30 cellular contexts compared by ENCODE assay signal in genomic region chr1:152053375-152053774, GRCh38. TPM values are rescaled to one million over a fixed set of nuclear protein-coding genes. Genes with fewer than 3 reads are reported as not detected.
DNase-seq lines count a peak whose midpoint lies in the region; ATAC-seq and TF ChIP-seq lines count a peak whose summit lies in the region.
"Had no signal": no experiment of that assay in that cellular context is flagged by ENCODE, and none has a peak within 500 bp of the region (broad histone marks: within the 10 kb centered on the region; RNA-seq: fewer than 3 reads in every experiment).

No MANE protein-coding gene starts in this region.

- peaks cover 9% of the 10 kb centered on the region for H3K4me1 Mint-ChIP-seq in GM23338

- TF ChIP-seq CTCF in GM23338 (conservative IDR thresholded peaks at IDR 0.05; ENCODE audit: low read depth in 2 of 2): no peak

- no peaks in the 10 kb centered on the region for H3K36me3 ChIP-seq in GM23338 (ENCODE audit: insufficient read depth)
- no peaks in the 10 kb centered on the region for H3K36me3 ChIP-seq in H7 (replicated peaks; ENCODE audit: control insufficient read depth, insufficient read depth, low read length)
- H3K36me3 ChIP-seq: BLaER1 treated with 17β-estradiol and CSF1 and Interleukin-3, amounts not matched to agents 10 nM and 100 nM; lower lobe of right lung; tibial artery had no signal

- peaks cover 6% of the 10 kb centered on the region for H3K4me1 ChIP-seq in GM23338 (ENCODE audit: insufficient read depth)

- peak; percentile 98 for DNase-seq in DMS 273 (lab: John Stamatoyannopoulos, UW; ENCODE audit: unreplicated experiment)
- DNase-seq in GM23338 (ENCODE audit: low spot score): peak; percentile 7
- peak; percentile 97 for DNase-seq in NCI-H82 (lab: John Stamatoyannopoulos, UW)
- peak; percentile 20 for DNase-seq in cerebellum (ENCODE audit: low spot score)
- DNase-seq in H7: no peak
- DNase-seq in NCI-H128 (lab: John Stamatoyannopoulos, UW; ENCODE audit: unreplicated experiment): no peak
- no peak for DNase-seq in central memory CD4-positive, alpha-beta T cell
- DNase-seq: activated CD4-positive, alpha-beta T cell treated with anti-CD3 and anti-CD28 coated beads, Interleukin-2, amount 50 U/mL, for 4 hours; activated CD8-positive, alpha-beta memory T cell treated with anti-CD3 and anti-CD28 coated beads, Interleukin-2, amount 50 U/mL, for 48 hours; cerebellar nuclear complex; KBM-7; kidney; lower lobe of right lung; MM.1S; NCI-H345; RPMI8226; stimulated activated CD4-positive, alpha-beta T cell treated with anti-CD3 and anti-CD28 coated beads, Interleukin-15, amount 100 ng/mL, for 24 hours; T-helper 9 cell; tibial artery had no signal

- H2AFZ ChIP-seq in GM23338: 0 out of 2 replicates have a peak overlapping the region, but pooled peaks have one; percentile 33

- no peak overlapping the region for H3K27ac ChIP-seq in GM23338 (ENCODE audit: low read depth)
- H3K27ac ChIP-seq: BLaER1 treated with 17β-estradiol and CSF1 and Interleukin-3, amounts not matched to agents 10 nM and 100 nM; lower lobe of right lung; tibial artery had no signal

- no peaks in the 10 kb centered on the region for H4K20me1 ChIP-seq in GM23338 (replicated peaks; ENCODE audit: insufficient read depth)
- H4K20me1 ChIP-seq: BLaER1 treated with 17β-estradiol and CSF1 and Interleukin-3, amounts not matched to agents 10 nM and 100 nM had no signal

- H3K27me3 ChIP-seq in GM23338 (ENCODE audit: insufficient read depth): peaks cover 5% of the 10 kb centered on the region; the same call in 1 of the 2 replicates
- peaks cover 2% of the 10 kb centered on the region; the same call in 1 of the 2 replicates for H3K27me3 ChIP-seq in H7 (ENCODE audit: control insufficient read depth, insufficient read depth, low read length)
- H3K27me3 ChIP-seq: BLaER1 treated with 17β-estradiol and CSF1 and Interleukin-3, amounts not matched to agents 10 nM and 100 nM had no signal

- ATAC-seq in GM23338: peak; percentile 18; the same call in 2 of the 3 replicates
- ATAC-seq in GM18867 (IDR thresholded peaks at IDR 0.05; ENCODE audit: unreplicated experiment): no peak
- ATAC-seq: lower lobe of right lung had no signal

- H3K4me3 Mint-ChIP-seq in GM23338: no peak overlapping the region
- H3K4me3 Mint-ChIP-seq: activated naive CD8-positive, alpha-beta T cell; neural crest cell; stimulated activated naive CD8-positive, alpha-beta T cell treated with anti-CD3 and anti-CD28 coated beads, Interleukin-15, Interleukin-2, amounts not matched to agents 100 ng/mL and 50 ng/mL, for 24 hours; WTC11 had no signal

- no peaks in the 10 kb centered on the region for H3K9me3 Mint-ChIP-seq in GM23338
- H3K9me3 Mint-ChIP-seq: activated T-helper 2 cell treated with anti-CD3 and anti-CD28 coated beads, Interferon-gamma antibody, Interleukin-2, Interleukin-4, amounts not matched to agents 10 μg/mL and 5 μg/mL and 100 μg/mL, durations not matched to agents 14 hours and 24 hours and 36 hours; neural crest cell; stimulated activated naive CD8-positive, alpha-beta T cell treated with anti-CD3 and anti-CD28 coated beads, Interleukin-15, Interleukin-2, amounts not matched to agents 100 ng/mL and 50 ng/mL, for 24 hours had no signal

- no peak overlapping the region for H3K4me2 ChIP-seq in GM23338
- H3K4me2 ChIP-seq: BLaER1 treated with 17β-estradiol and CSF1 and Interleukin-3, amounts not matched to agents 10 nM and 100 nM had no signal

- no peaks in the 10 kb centered on the region for H3K27me3 Mint-ChIP-seq in GM23338 (ENCODE audit: insufficient read depth, low read depth, poor library complexity)

- H3F3A ChIP-seq in GM23338 (replicated peaks; ENCODE audit: low read depth): no peaks in the 10 kb centered on the region; the same call in 1 of the 2 replicates

- no peaks in the 10 kb centered on the region for H3K79me2 ChIP-seq in GM23338 (replicated peaks; ENCODE audit: insufficient read depth)

- no peaks in the 10 kb centered on the region for H3K9me2 ChIP-seq in GM23338 (ENCODE audit: insufficient read depth)

- H3K36me3 Mint-ChIP-seq in GM23338 (ENCODE audit: low read depth): no peaks in the 10 kb centered on the region
- H3K36me3 Mint-ChIP-seq: activated naive CD8-positive, alpha-beta T cell; WTC11 had no signal

- H3K4me3 ChIP-seq in GM23338 (no peak overlapping the region), H7 (ENCODE audit: insufficient read depth, low read depth, low read length) (no peak overlapping the region)
- H3K4me3 ChIP-seq: BLaER1 treated with 17β-estradiol and CSF1 and Interleukin-3, amounts not matched to agents 10 nM and 100 nM; lower lobe of right lung; tibial artery had no signal

- no peak overlapping the region for H3K27ac Mint-ChIP-seq in GM23338
- H3K27ac Mint-ChIP-seq: activated naive CD8-positive, alpha-beta T cell; activated T-helper 2 cell treated with anti-CD3 and anti-CD28 coated beads, Interferon-gamma antibody, Interleukin-2, Interleukin-4, amounts not matched to agents 10 μg/mL and 5 μg/mL and 100 μg/mL, durations not matched to agents 14 hours and 24 hours and 36 hours; stimulated activated naive CD8-positive, alpha-beta T cell treated with anti-CD3 and anti-CD28 coated beads, Interleukin-15, Interleukin-2, amounts not matched to agents 100 ng/mL and 50 ng/mL, for 24 hours; WTC11 had no signal

TF ChIP-seq in GM23338, 12 proteins besides CTCF, POLR2A, EP300 and RAD21:
- TF ChIP-seq CREB1 (CRISPR knock-in tag; IDR thresholded peaks at IDR 0.05; ENCODE audit: low read depth): no peak
- no peak for TF ChIP-seq EZH2phosphoT487 (IDR thresholded peaks at IDR 0.05; ENCODE audit: unreplicated experiment)

RNA-seq across cellular contexts. Expression of gene S100A11, which starts 16.6 kb away (rescaled TPM):
- 73.1 and 78.6 TPM in 2 replicates for total RNA-seq in GM23338 (2014; rRNA removed; shearing (Covaris generic))
- 596 and 668 TPM in 2 replicates for polyA plus RNA-seq in GM23338 (2016; fragmentation: Nextera tagmentation; extraction: Ambion mirVana)
- total RNA-seq in cerebellum: 10.3 TPM
- 474 and 597 TPM in 2 replicates for total RNA-seq in H7 (2014; rRNA removed; shearing (Covaris generic))

RNA-seq across cellular contexts. Expression of gene TCHHL1, which starts 35.5 kb away (rescaled TPM):
- total RNA-seq in GM23338 (2014; rRNA removed; shearing (Covaris generic)): not detected in 2 replicates
- polyA plus RNA-seq in GM23338 (2016; fragmentation: Nextera tagmentation; extraction: Ambion mirVana): not detected in 2 replicates
- total RNA-seq in cerebellum: not detected
- total RNA-seq in H7 (2014; rRNA removed; shearing (Covaris generic)): not detected in 2 replicates
- total RNA-seq: activated T-helper 2 cell treated with anti-CD3 and anti-CD28 coated beads, Interferon-gamma antibody, Interleukin-2, Interleukin-4, amounts not matched to agents 10 μg/mL and 5 μg/mL and 100 μg/mL, durations not matched to agents 14 hours and 24 hours and 36 hours; H4; HT1080; kidney; lower lobe of right lung; mucosa of gallbladder; neural crest cell; WTC11 had no signal
- polyA plus RNA-seq: AG04450 had no signal

RNA-seq across cellular contexts. Expression of gene S100A10, which starts 59.7 kb away (rescaled TPM):
- 25.6 and 35.9 TPM in 2 replicates for total RNA-seq in GM23338 (2014; rRNA removed; shearing (Covaris generic))
- 634 and 677 TPM in 2 replicates for polyA plus RNA-seq in GM23338 (2016; fragmentation: Nextera tagmentation; extraction: Ambion mirVana)
- total RNA-seq in cerebellum: 1.8 TPM
- 102 and 116 TPM in 2 replicates for total RNA-seq in H7 (2014; rRNA removed; shearing (Covaris generic))

Comparison
In these comparisons a context has a peak if more than half of its experiments do, and no peak if none do; other contexts are left out.
1. DNase-seq: peak in DMS 273 (single experiment), GM23338 (single experiment), NCI-H82 (single experiment) and cerebellum (single experiment); none in H7 (single experiment), NCI-H128 (single experiment) and central memory CD4-positive, alpha-beta T cell (single experiment).